18 cellular contexts compared by ENCODE assay signal in genomic region chr1:97824644-97825043, GRCh38.
DNase-seq lines count a peak whose midpoint lies in the region; ATAC-seq and TF ChIP-seq lines count a peak whose summit lies in the region.
"Had no signal": no experiment of that assay in that cellular context is flagged by ENCODE, and none has a peak within 500 bp of the region (broad histone marks: within the 10 kb centered on the region; RNA-seq: fewer than 3 reads in every experiment).

No MANE protein-coding gene starts in this region.

- no peak for TF ChIP-seq POLR2A in esophagus squamous epithelium (IDR thresholded peaks at IDR 0.05)

- H3K27me3 Mint-ChIP-seq in chondrocyte (ENCODE audit: low read depth): no peaks in the 10 kb centered on the region
- H3K27me3 Mint-ChIP-seq: CD4-positive, alpha-beta memory T cell had no signal

- no peaks in the 10 kb centered on the region for H3K9me3 Mint-ChIP-seq in chondrocyte (ENCODE audit: low read depth)
- H3K9me3 Mint-ChIP-seq: CD14-positive monocyte; CD4-positive, alpha-beta memory T cell; GM23338 had no signal

- ATAC-seq in Right ventricle myocardium superior (ENCODE audit: poor library complexity) (peak; percentile 61), left ventricle myocardium superior (peak; percentile 61), aorta (ENCODE audit: low FRiP score) (peak; percentile 48)

- WGBS in aorta, 2 donors: 9 to 13% methylated on average over 5 of the region's 5 CpGs
- 77 to 87% methylated on average over 5 of the region's 5 CpGs for WGBS in esophagus squamous epithelium, 2 donors

- H3K27ac ChIP-seq in left ventricle myocardium inferior (replicated peaks) (no peak overlapping the region), aorta (ENCODE audit: low read depth in 1 of 2, low read length in 2 of 2) (no peak overlapping the region), esophagus squamous epithelium (no peak overlapping the region)
- H3K27ac ChIP-seq: BLaER1, HL-60 had no signal

- peaks cover 1% of the 10 kb centered on the region for H3K36me3 Mint-ChIP-seq in chondrocyte (ENCODE audit: low read depth)

- TF ChIP-seq CTCF in left ventricle myocardium inferior (IDR thresholded peaks at IDR 0.05; ENCODE audit: borderline replicate concordance): no peak
- no peak for TF ChIP-seq CTCF in chondrocyte (IDR thresholded peaks at IDR 0.05)
- no peak for TF ChIP-seq CTCF in esophagus squamous epithelium (IDR thresholded peaks at IDR 0.05)

- no peak for DNase-seq in Right ventricle myocardium superior
- DNase-seq in left ventricle myocardium inferior: no peak
- DNase-seq in chondrocyte (ENCODE audit: low spot score): no peak
- DNase-seq in left ventricle myocardium superior: no peak
- DNase-seq in aorta: no peak
- DNase-seq in activated CD8-positive, alpha-beta memory T cell treated with anti-CD3 and anti-CD28 coated beads for 24 hours: no peak
- no peak for DNase-seq in esophagus squamous epithelium (lab: John Stamatoyannopoulos, UW)
- DNase-seq in stimulated activated CD4-positive, alpha-beta T cell treated with anti-CD3 and anti-CD28 coated beads, Interleukin-1b, Interleukin-23, amount 100 ng/mL, for 48 hours: no peak
- DNase-seq: 8988T; CD4-positive, alpha-beta memory T cell; DMS153; DMS79; GDM1; HCEC 1CT had no signal

- no peaks in the 10 kb centered on the region for H3K27me3 ChIP-seq in left ventricle myocardium inferior (ENCODE audit: low read depth)
- no peaks in the 10 kb centered on the region for H3K27me3 ChIP-seq in aorta (ENCODE audit: control insufficient read depth in 1 of 2, insufficient read depth in 2 of 2, low read length in 1 of 2)
- H3K27me3 ChIP-seq in esophagus squamous epithelium: no peaks in the 10 kb centered on the region
- H3K27me3 ChIP-seq: BLaER1 had no signal

- peak overlapping the region; percentile 13 for H3K27ac Mint-ChIP-seq in chondrocyte (ENCODE audit: unreplicated experiment)
- H3K27ac Mint-ChIP-seq: CD4-positive, alpha-beta memory T cell; GM23338 had no signal

- H3K4me1 ChIP-seq in left ventricle myocardium inferior (peaks cover 10% of the 10 kb centered on the region), aorta (ENCODE audit: control insufficient read depth in 1 of 2, insufficient read depth in 2 of 2, low read length in 2 of 2) (peaks cover 0 to 2% of the 10 kb centered on the region in 2 donors), esophagus squamous epithelium (no peaks in the 10 kb centered on the region)

- no peak overlapping the region for H3K4me3 ChIP-seq in left ventricle myocardium inferior
- H3K4me3 ChIP-seq in aorta (ENCODE audit: low read length in 2 of 2): no peak overlapping the region
- H3K4me3 ChIP-seq in esophagus squamous epithelium: no peak overlapping the region
- H3K4me3 ChIP-seq: BLaER1, GM23338 had no signal

- intact Hi-C loops in Right ventricle myocardium superior (cut with DNase I): no loop called here
- intact Hi-C loops in left ventricle myocardium inferior (cut with micrococcal nuclease): no loop called here
- intact Hi-C loops in left ventricle myocardium superior (cut with micrococcal nuclease): no loop called here
- intact Hi-C loops in aorta (cut with DNase I): no loop called here
- intact Hi-C loops in esophagus squamous epithelium (cut with DNase I): no loop called here

- no peaks in the 10 kb centered on the region for H3K9me3 ChIP-seq in left ventricle myocardium inferior (replicated peaks)
- H3K9me3 ChIP-seq in aorta (ENCODE audit: control insufficient read depth, low read length): no peaks in the 10 kb centered on the region
- no peaks in the 10 kb centered on the region for H3K9me3 ChIP-seq in esophagus squamous epithelium
- H3K9me3 ChIP-seq: BLaER1 had no signal

- H3K4me3 Mint-ChIP-seq in chondrocyte (ENCODE audit: unreplicated experiment): no peak overlapping the region
- H3K4me3 Mint-ChIP-seq: CD14-positive monocyte; CD4-positive, alpha-beta memory T cell; GM23338 had no signal

- peaks cover 12% of the 10 kb centered on the region for H3K4me1 Mint-ChIP-seq in chondrocyte (ENCODE audit: low read depth)

- peaks cover 7% of the 10 kb centered on the region for H3K36me3 ChIP-seq in left ventricle myocardium inferior
- no peaks in the 10 kb centered on the region for H3K36me3 ChIP-seq in aorta (ENCODE audit: control insufficient read depth in 1 of 2, insufficient read depth in 2 of 2, low read length in 1 of 2)
- no peaks in the 10 kb centered on the region for H3K36me3 ChIP-seq in esophagus squamous epithelium
- H3K36me3 ChIP-seq: BLaER1 had no signal
